26 cellular contexts compared by ENCODE assay signal in genomic region chr5:126753227-126753626, GRCh38.
"Had no signal": no experiment of that assay in that cellular context is flagged by ENCODE, and none has a peak within 500 bp of the region (broad histone marks: within the 10 kb centered on the region; RNA-seq: fewer than 3 reads in every experiment).

No MANE protein-coding gene starts in this region.

- ATAC-seq: activated CD4-positive, alpha-beta T cell treated with anti-CD3 and anti-CD28 coated beads for 36 hours; effector memory CD8-positive, alpha-beta T cell; esophagus mucosa; left lobe of liver; lower lobe of right lung; right lobe of liver; stimulated activated naive B cell treated with anti-CD40 and anti-IgM and Interleukin-4, amounts not matched to agents 10 μg/mL and 1 μg/mL and 100 μg/mL, for 72 hours had no signal

- H3K36me3 ChIP-seq: breast epithelium, lower lobe of right lung, right lobe of liver, vagina had no signal

- DNase-seq: activated B cell treated with CpG ODN at 0.5 μM for 24 hours; activated CD4-positive, alpha-beta T cell treated with anti-CD3 and anti-CD28 coated beads for 36 hours; activated CD4-positive, alpha-beta T cell treated with anti-CD3 and anti-CD28 coated beads, Interleukin-2, amount 50 U/mL, for 4 hours; activated naive CD4-positive, alpha-beta T cell treated with anti-CD3 and anti-CD28 coated beads for 36 hours; activated naive CD8-positive, alpha-beta T cell treated with anti-CD3 and anti-CD28 coated beads, Interleukin-2, amount 10 ng/mL, durations not matched to agents 7 days and 5 days; amniotic stem cell; dorsolateral prefrontal cortex; effector memory CD8-positive, alpha-beta T cell; foreskin melanocyte; kidney; lower lobe of right lung; mesendoderm; naive B cell; occipital lobe; stimulated activated naive B cell treated with anti-CD40 and anti-IgM and Interleukin-4, amounts not matched to agents 10 μg/mL and 1 μg/mL and 100 μg/mL, for 72 hours; testis; trophoblast cell had no signal

- H3K27ac ChIP-seq: breast epithelium, dorsolateral prefrontal cortex, lower lobe of right lung, right lobe of liver, skin epidermis, testis, vagina had no signal

- H3K9me3 ChIP-seq: breast epithelium, lower lobe of right lung, right lobe of liver, testis, vagina had no signal

- H3K4me1 ChIP-seq: breast epithelium, right lobe of liver, testis, vagina had no signal

- H3K4me3 ChIP-seq: breast epithelium, dorsolateral prefrontal cortex, lower lobe of right lung, right lobe of liver, skin epidermis, testis, vagina had no signal

- H3K27me3 ChIP-seq: breast epithelium, right lobe of liver, testis, vagina had no signal

- FAIRE-seq: colon, endothelial cell of umbilical vein, kidney, TTC549 had no signal
